In the genomic region with DNA sequence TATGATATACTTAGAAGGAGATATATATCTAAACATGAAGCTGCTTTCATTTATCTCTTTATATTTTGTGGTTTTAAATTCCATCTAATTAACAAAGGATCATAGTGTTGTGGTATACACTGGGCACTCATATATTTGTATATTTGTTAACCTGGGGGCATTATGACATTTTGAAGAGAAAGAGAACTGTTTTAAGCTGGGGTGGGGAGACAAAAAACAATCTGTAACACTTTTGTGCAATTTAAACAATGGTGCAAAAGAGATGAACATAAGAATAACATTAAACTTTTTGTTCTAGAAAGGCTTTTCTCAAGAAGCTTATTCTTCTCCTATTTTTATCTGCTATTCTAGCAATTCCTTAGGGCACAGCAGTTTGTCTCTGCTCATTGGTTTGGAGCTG, we compare ENCODE assay signal across 32 cellular contexts.
DNase-seq lines count a peak whose midpoint lies in the region; ATAC-seq, FAIRE-seq and TF ChIP-seq lines count a peak whose summit lies in the region.
"Had no signal": no experiment of that assay in that cellular context is flagged by ENCODE, and none has a peak within 500 bp of the region (broad histone marks: within the 10 kb centered on the region; RNA-seq: fewer than 3 reads in every experiment).

No MANE protein-coding gene starts in this region.

- H4K20me1 ChIP-seq in osteoblast (ENCODE audit: insufficient read depth, low read length) = no peaks in the 10 kb centered on the region
- H4K20me1 ChIP-seq: BLaER1; BLaER1 treated with 17β-estradiol and CSF1 and Interleukin-3, amounts not matched to agents 10 nM and 100 nM had no signal

- H3K27me3 ChIP-seq in osteoblast (ENCODE audit: insufficient read depth, low read length) (no peaks in the 10 kb centered on the region), tibial artery (no peaks in the 10 kb centered on the region), spleen (replicated peaks in 1 of 7) (no peaks in the 10 kb centered on the region)
- H3K27me3 ChIP-seq: BE2C; BLaER1; BLaER1 treated with 17β-estradiol and CSF1 and Interleukin-3, amounts not matched to agents 10 nM and 100 nM had no signal

- TF ChIP-seq CTCF in osteoblast (IDR thresholded peaks at IDR 0.05; ENCODE audit: extremely low read depth, low read depth, low read length) (no peak), tibial artery (IDR thresholded peaks at IDR 0.05) (no peak), spleen (IDR thresholded peaks at IDR 0.05 in 8 of 11, conservative IDR thresholded peaks at IDR 0.05 in 3 of 11) (no peak)

- TF ChIP-seq POLR2A in spleen (IDR thresholded peaks at IDR 0.05) = no peak

- no peaks in the 10 kb centered on the region for H3K79me2 ChIP-seq in osteoblast (ENCODE audit: insufficient read depth, low read length)

- H3K27ac ChIP-seq in osteoblast (ENCODE audit: low read depth, low read length) (no peak overlapping the region), tibial artery (no peak overlapping the region), spleen (no peak overlapping the region)
- H3K27ac ChIP-seq: 22Rv1; A549; BLaER1; BLaER1 treated with 17β-estradiol and CSF1 and Interleukin-3, amounts not matched to agents 10 nM and 100 nM; C4-2B had no signal

- H3K36me3 ChIP-seq in osteoblast (ENCODE audit: insufficient read depth, low read length) (no peaks in the 10 kb centered on the region), tibial artery (no peaks in the 10 kb centered on the region), spleen (no peaks in the 10 kb centered on the region)
- H3K36me3 ChIP-seq: BE2C; BLaER1; BLaER1 treated with 17β-estradiol and CSF1 and Interleukin-3, amounts not matched to agents 10 nM and 100 nM had no signal

- H3K4me2 ChIP-seq in osteoblast (ENCODE audit: insufficient read depth, low read length) = no peak overlapping the region
- H3K4me2 ChIP-seq: A549; BLaER1; BLaER1 treated with 17β-estradiol and CSF1 and Interleukin-3, amounts not matched to agents 10 nM and 100 nM had no signal

- H3K9me3 ChIP-seq in osteoblast (ENCODE audit: low read depth, low read length) (no peaks in the 10 kb centered on the region), tibial artery (no peaks in the 10 kb centered on the region), spleen (no peaks in the 10 kb centered on the region)
- H3K9me3 ChIP-seq: A549; BE2C; BLaER1; BLaER1 treated with 17β-estradiol and CSF1 and Interleukin-3, amounts not matched to agents 10 nM and 100 nM; Caco-2 had no signal

- H2AFZ ChIP-seq in osteoblast (ENCODE audit: low read length) = peak overlapping the region; percentile 32

- H3K4me1 ChIP-seq in osteoblast (ENCODE audit: insufficient read depth, low read length) (no peaks in the 10 kb centered on the region), tibial artery (no peaks in the 10 kb centered on the region), spleen (no peaks in the 10 kb centered on the region)
- H3K4me1 ChIP-seq: A549, BE2C, BLaER1, Caco-2 had no signal

- FAIRE-seq in endometrium (lab: Jason Lieb, UNC) = peak; percentile 65
- FAIRE-seq: A204.1, A549 had no signal

- H3K4me3 ChIP-seq in osteoblast (ENCODE audit: insufficient read depth, low read length) (no peak overlapping the region), tibial artery (no peak overlapping the region), spleen (no peak overlapping the region)
- H3K4me3 ChIP-seq: A549; BLaER1; BLaER1 treated with 17β-estradiol and CSF1 and Interleukin-3, amounts not matched to agents 10 nM and 100 nM had no signal

- ATAC-seq in GM19023 (IDR thresholded peaks at IDR 0.05; ENCODE audit: unreplicated experiment) = no peak
- ATAC-seq: A549; CD8-positive, alpha-beta T cell had no signal

- DNase-seq in foreskin melanocyte (peak; percentile 54), osteoblast (ENCODE audit: insufficient read length, low spot score, missing footprints) (no peak), tibial artery (no peak), spleen (no peak)
- DNase-seq: 8988T; ACHN; AML-193; BE2C; C1 segment of cervical spinal cord; Caco-2; Calu3; CD4-positive, alpha-beta memory T cell; CD4-positive, alpha-beta T cell; CD4-positive, CD25-positive, alpha-beta regulatory T cell; CD8-positive, alpha-beta memory T cell; CD8-positive, alpha-beta T cell; COR-L47; DMS 273 treated with DMSO at 0.1 percent for 48 hours; DMS153; DMS53; DMS79; DMS79 treated with DMSO at 0.1 percent for 48 hours; DND-41; EL had no signal

- intact Hi-C loops in tibial artery (cut with DNase I; ENCODE audit: low total_unique reads) (no loop called here), spleen (cut with DNase I; ENCODE audit: low total_unique reads) (no loop called here)
